Comparison of ENCODE assay signal across 1 cellular context in genomic region chr1:111475706-111476105, GRCh38.
TF ChIP-seq lines count a peak whose summit lies in the region.

No MANE protein-coding gene starts in this region.

TF ChIP-seq in GM12878, 131 proteins besides CTCF, POLR2A, EP300 and RAD21 (continued from another document):
- TF ChIP-seq BCL11A (IDR thresholded peaks at IDR 0.05; ENCODE audit: low read depth, low read length) = peak; percentile 59; the same call in 1 of the 2 replicates
TF ChIP-seq in GM12878: peak in this region for 11.
